24 cellular contexts compared by ENCODE assay signal in the genomic region with DNA sequence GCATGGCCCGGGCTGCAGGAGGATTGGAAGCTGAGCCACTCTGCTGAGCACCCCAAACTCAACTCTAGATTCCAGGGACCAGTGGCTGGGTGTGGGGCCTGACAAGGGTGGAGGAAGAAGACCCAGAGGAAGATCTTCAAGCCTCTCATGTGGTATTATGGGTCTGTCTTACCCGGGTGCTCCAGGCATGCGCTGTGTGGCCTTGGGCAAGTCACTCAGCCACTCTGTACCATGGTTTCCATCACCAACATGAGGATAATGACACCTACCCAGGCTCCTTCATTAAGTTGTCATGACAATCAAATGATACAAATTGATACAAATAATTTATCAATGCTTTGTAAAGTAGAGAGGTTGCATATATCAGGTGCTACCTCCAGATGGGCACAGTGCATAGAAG. TPM values are rescaled to one million over a fixed set of nuclear protein-coding genes. Genes with fewer than 3 reads are reported as not detected.
DNase-seq lines count a peak whose midpoint lies in the region; ATAC-seq, FAIRE-seq and TF ChIP-seq lines count a peak whose summit lies in the region.
"Had no signal": no experiment of that assay in that cellular context is flagged by ENCODE, and none has a peak within 500 bp of the region (broad histone marks: within the 10 kb centered on the region; RNA-seq: fewer than 3 reads in every experiment).

No MANE protein-coding gene starts in this region.

- H3K4me3 ChIP-seq in HepG2 (replicated peaks in 1 of 3; ENCODE audit: insufficient read depth in 1 of 3, low read depth in 2 of 3, low read length in 3 of 3), result no peak overlapping the region
- H3K4me3 ChIP-seq in right lobe of liver, result no peak overlapping the region
- no peak overlapping the region for H3K4me3 ChIP-seq in kidney (ENCODE audit: low read length in 2 of 2)
- H3K4me3 ChIP-seq: BLaER1 treated with 17β-estradiol and CSF1 and Interleukin-3, amounts not matched to agents 10 nM and 100 nM; GM12878 had no signal

- H3K4me1 ChIP-seq in HepG2 (ENCODE audit: insufficient read depth, low read length) (peaks cover 46% of the 10 kb centered on the region), right lobe of liver (no peaks in the 10 kb centered on the region), kidney (ENCODE audit: control insufficient read depth in 1 of 2, insufficient read depth in 1 of 2, low read depth in 1 of 2, low read length in 2 of 2) (peaks cover 0 to 2% of the 10 kb centered on the region in 2 donors)
- H3K4me1 ChIP-seq: BE2C; BLaER1 treated with 17β-estradiol and CSF1 and Interleukin-3, amounts not matched to agents 10 nM and 100 nM had no signal

- no peak for TF ChIP-seq RAD21 in HepG2 (CRISPR knock-in tag; IDR thresholded peaks at IDR 0.05)

- POLR2A ChIA-PET in HepG2 (lab: Yijun Ruan, JAX), result no interaction called here

- in situ Hi-C loops in HepG2 (cut with HindIII; ENCODE audit: extremely low pct_ligation_motif_present, low pct_unique_long_range_greater_than_20kb), result no loop called here

- H4K20me1 ChIP-seq in HepG2 (ENCODE audit: insufficient read depth, low read length), result no peaks in the 10 kb centered on the region

- TF ChIP-seq EP300 in HepG2 (IDR thresholded peaks at IDR 0.05; ENCODE audit: low read depth in 2 of 2, low read length in 2 of 2), result no peak
- TF ChIP-seq EP300 in HepG2 (CRISPR knock-in tag; IDR thresholded peaks at IDR 0.05; ENCODE audit: borderline replicate concordance), result no peak

- no peak for TF ChIP-seq CTCF in HepG2 (CRISPR knock-in tag; IDR thresholded peaks at IDR 0.05)
- no peak for TF ChIP-seq CTCF in right lobe of liver (IDR thresholded peaks at IDR 0.05)
- no peak for TF ChIP-seq CTCF in kidney (IDR thresholded peaks at IDR 0.05; ENCODE audit: borderline replicate concordance, extremely low read depth, insufficient read depth)
- TF ChIP-seq CTCF in type B pancreatic cell (conservative IDR thresholded peaks at IDR 0.05), result no peak

- H3K9me3 ChIP-seq in HepG2 (ENCODE audit: low read length) (no peaks in the 10 kb centered on the region), right lobe of liver (no peaks in the 10 kb centered on the region), kidney (ENCODE audit: control insufficient read depth in 1 of 2, low read length in 2 of 2) (no peaks in the 10 kb centered on the region)
- H3K9me3 ChIP-seq: BE2C; BLaER1 treated with 17β-estradiol and CSF1 and Interleukin-3, amounts not matched to agents 10 nM and 100 nM had no signal

- CTCF ChIA-PET in HepG2 (lab: Yijun Ruan, JAX; ENCODE audit: low intra/inter-chr PET ratio, low total read pairs), result no interaction called here

- H3K27ac ChIP-seq in HepG2 (ENCODE audit: extremely low read length, insufficient read depth, low read length) (no peak overlapping the region), right lobe of liver (no peak overlapping the region), kidney (ENCODE audit: low read depth in 2 of 2, low read length in 2 of 2) (no peak overlapping the region)
- H3K27ac ChIP-seq: 22Rv1; BLaER1 treated with 17β-estradiol and CSF1 and Interleukin-3, amounts not matched to agents 10 nM and 100 nM had no signal

- no peaks in the 10 kb centered on the region for H3K9me3 Mint-ChIP-seq in type B pancreatic cell
- H3K9me3 Mint-ChIP-seq: CD4-positive, alpha-beta T cell; CD8-positive, alpha-beta memory T cell had no signal

- DNase-seq in HepG2 (ENCODE audit: low spot score) (no peak), right lobe of liver (no peak), kidney (peak; percentile 11), type B pancreatic cell (ENCODE audit: extremely low spot score, unreplicated experiment) (no peak), SKM-1 (lab: John Stamatoyannopoulos, UW; ENCODE audit: unreplicated experiment) (no peak)
- DNase-seq: AML-193; BE2C; CD4-positive, alpha-beta T cell; CD8-positive, alpha-beta memory T cell; DMS 273 treated with DMSO at 0.1 percent for 48 hours; DMS79; EL; GDM1; H7; HCEC 1CT had no signal

- H3K4me2 ChIP-seq in HepG2 (ENCODE audit: low read depth, low read length), result no peak overlapping the region
- H3K4me2 ChIP-seq: BLaER1 treated with 17β-estradiol and CSF1 and Interleukin-3, amounts not matched to agents 10 nM and 100 nM had no signal

- no peak overlapping the region for H3K27ac Mint-ChIP-seq in type B pancreatic cell
- H3K27ac Mint-ChIP-seq: CD14-positive monocyte; CD4-positive, alpha-beta T cell; CD8-positive, alpha-beta memory T cell had no signal

- intact Hi-C loops in HepG2 (cut with micrococcal nuclease; ENCODE audit: unreplicated experiment), result no loop called here
- intact Hi-C loops in right lobe of liver (cut with DNase I), result no loop called here
- intact Hi-C loops in kidney (cut with DNase I), result no loop called here

- ATAC-seq in HepG2 (no peak), right lobe of liver (no peak), GM18870 (IDR thresholded peaks at IDR 0.05; ENCODE audit: unreplicated experiment) (no peak)

- BruUV-seq in HepG2 (replicated peaks; lab: Mats Ljungman, UMichigan), result no TSS peak

- H3K4me1 Mint-ChIP-seq in type B pancreatic cell (ENCODE audit: unreplicated experiment), result peaks cover 51% of the 10 kb centered on the region
- H3K4me1 Mint-ChIP-seq: CD14-positive monocyte; CD8-positive, alpha-beta memory T cell had no signal

- peaks cover 4% of the 10 kb centered on the region for H3K36me3 Mint-ChIP-seq in type B pancreatic cell
- H3K36me3 Mint-ChIP-seq: CD14-positive monocyte had no signal

- 68% methylated on average over 3 of the region's 3 CpGs for WGBS in HepG2 (ENCODE audit: low lambda C conversion rate)
- WGBS in right lobe of liver (ENCODE audit: insufficient coverage, low coverage, low lambda C conversion rate, missing lambda C conversion rate), result 78% methylated on average over 1 of the region's 3 CpGs

- peaks cover 18% of the 10 kb centered on the region for H3K27me3 Mint-ChIP-seq in type B pancreatic cell

- FAIRE-seq in HepG2 (lab: Jason Lieb, UNC) (no peak), kidney (lab: Jason Lieb, UNC) (no peak)
- FAIRE-seq: A204.1, D721Med, GM12878, GM18507, H1 had no signal

- no peaks in the 10 kb centered on the region for H3K36me3 ChIP-seq in HepG2 (replicated peaks in 1 of 2; ENCODE audit: control insufficient read depth in 1 of 2, insufficient read depth in 2 of 2, low read length in 2 of 2)
- H3K36me3 ChIP-seq in right lobe of liver, result no peaks in the 10 kb centered on the region
- H3K36me3 ChIP-seq in kidney (ENCODE audit: control insufficient read depth in 1 of 2, insufficient read depth in 2 of 2, low read length in 2 of 2), result no peaks in the 10 kb centered on the region
- H3K36me3 ChIP-seq: BE2C; BLaER1 treated with 17β-estradiol and CSF1 and Interleukin-3, amounts not matched to agents 10 nM and 100 nM had no signal

- H3K4me3 Mint-ChIP-seq in type B pancreatic cell, result peak overlapping the region; percentile 22
- H3K4me3 Mint-ChIP-seq: CD4-positive, alpha-beta T cell; CD8-positive, alpha-beta memory T cell had no signal

- TF ChIP-seq POLR2A in HepG2 (IDR thresholded peaks at IDR 0.05; ENCODE audit: insufficient read depth in 1 of 2, low read depth in 2 of 2, low read length in 2 of 2) (no peak), right lobe of liver (IDR thresholded peaks at IDR 0.05) (no peak)

- H3K79me2 ChIP-seq in HepG2 (ENCODE audit: insufficient read depth, low read length), result no peaks in the 10 kb centered on the region

- H3K9ac ChIP-seq in HepG2 (ENCODE audit: insufficient read depth, low read depth, low read length) (no peak overlapping the region), kidney (ENCODE audit: low read length in 2 of 2) (no peak overlapping the region)
- H3K9ac ChIP-seq: BLaER1 treated with 17β-estradiol and CSF1 and Interleukin-3, amounts not matched to agents 10 nM and 100 nM had no signal

- H3K27me3 ChIP-seq in HepG2 (ENCODE audit: control insufficient read depth in 1 of 2, insufficient read depth in 2 of 2, low read length in 2 of 2) (no peaks in the 10 kb centered on the region; a peak in 1 of 5 replicates), right lobe of liver (no peaks in the 10 kb centered on the region)
- H3K27me3 ChIP-seq: BE2C had no signal

- H2AFZ ChIP-seq in HepG2 (ENCODE audit: low read length), result no peak overlapping the region

TF ChIP-seq in HepG2, 621 proteins besides CTCF, POLR2A, EP300 and RAD21:
- TF ChIP-seq GTF3A (CRISPR knock-in tag; conservative IDR thresholded peaks at IDR 0.05) (no peak), ZNF768 (CRISPR knock-in tag; IDR thresholded peaks at IDR 0.05) (peak; percentile 73)

RNA-seq across cellular contexts. Expression of a gene that starts 41.2 kb away (rescaled TPM):
- total RNA-seq in HepG2 (2016; rRNA removed; fragmentation: Illumina TruSeq; extraction: Trizol), result 35.6 and 36.9 TPM in 2 replicates
- total RNA-seq in HepG2 (2016; cell fraction: cytosol; rRNA removed; fragmentation: Illumina TruSeq; extraction: Trizol; ENCODE audit: low read depth), result 47.1 and 69.5 TPM in 2 replicates
- 33.2 and 38.5 TPM in 2 replicates for total RNA-seq in HepG2 (2016; cell fraction: insoluble cytoplasmic fraction; rRNA removed; fragmentation: Illumina TruSeq; extraction: Trizol)
- 50.2 and 62.2 TPM in 2 replicates for total RNA-seq in HepG2 (2016; cell fraction: membrane; rRNA removed; fragmentation: Illumina TruSeq; extraction: Trizol)
- 19.8 and 23.2 TPM in 2 replicates for total RNA-seq in HepG2 (2016; cell fraction: nucleus; rRNA removed; fragmentation: Illumina TruSeq; extraction: Trizol)
- 31.9 and 36.1 TPM in 2 replicates for polyA plus RNA-seq in HepG2 (2011; rRNA removed)
- 28.5 and 39.2 TPM in 2 replicates for polyA plus RNA-seq in HepG2 (2011; cell fraction: cytosol; rRNA removed)
- 27.2 and 35.2 TPM in 2 replicates for polyA plus RNA-seq in HepG2 (2011; cell fraction: nucleus; rRNA removed)
- 19.2 and 20.4 TPM in 2 replicates for polyA plus RNA-seq in HepG2 (2012)
- polyA plus RNA-seq in HepG2 (2016; cell fraction: cytosol; fragmentation: Illumina TruSeq; extraction: Trizol; ENCODE audit: low read depth), result 48.5 and 64.8 TPM in 2 replicates
- 32.5 and 38.2 TPM in 2 replicates for polyA plus RNA-seq in HepG2 (2016; cell fraction: insoluble cytoplasmic fraction; fragmentation: Illumina TruSeq; extraction: Trizol; ENCODE audit: low read depth)
- 43.2 and 48.1 TPM in 2 replicates for polyA plus RNA-seq in HepG2 (2016; cell fraction: membrane; fragmentation: Illumina TruSeq; extraction: Trizol; ENCODE audit: low read depth)
- polyA plus RNA-seq in HepG2 (2016; cell fraction: nucleus; fragmentation: Illumina TruSeq; extraction: Trizol; ENCODE audit: insufficient read depth, low read depth), result 35.0 and 38.8 TPM in 2 replicates
- polyA minus RNA-seq in HepG2 (2011; rRNA and poly(A)+ RNA removed; ENCODE audit: low replicate concordance), result 30.8 and 73.6 TPM in 2 replicates
- 7.7 TPM in 2 replicates for polyA minus RNA-seq in HepG2 (2011; cell fraction: cytosol; rRNA and poly(A)+ RNA removed)
- polyA minus RNA-seq in HepG2 (2011; cell fraction: nucleus; rRNA and poly(A)+ RNA removed), result 22.7 and 32.0 TPM in 2 replicates
- 10 to 100 TPM; 14.1 to 25.5 (median 22.4) TPM for total RNA-seq in right lobe of liver
- 27.6 TPM for total RNA-seq in kidney
- 68.3 TPM for polyA plus RNA-seq in kidney (ENCODE audit: insufficient read depth, low read depth, low replicate concordance)
- 48.3 and 52.5 TPM in 2 replicates for total RNA-seq in type B pancreatic cell (ENCODE audit: low replicate concordance)
